In genomic region chr5:75275736-75276135, GRCh38 we compare ENCODE assay signal across 2 cellular contexts.
A peak's percentile ranks its signal among the peaks of the same experiment; 100 is the strongest.
TF ChIP-seq lines count a peak whose summit lies in the region.

No MANE protein-coding gene starts in this region.

TF ChIP-seq in GM23338, 12 proteins besides CTCF, POLR2A, EP300 and RAD21 (continued from another document):
- TF ChIP-seq EZH2 (IDR thresholded peaks at IDR 0.05; ENCODE audit: low read depth, unreplicated experiment) (no peak), ZNF114 (CRISPR knock-in tag; IDR thresholded peaks at IDR 0.05) (no peak), ZNF462 (CRISPR knock-in tag; IDR thresholded peaks at IDR 0.05) (no peak), JUNB (IDR thresholded peaks at IDR 0.05; ENCODE audit: unreplicated experiment) (no peak), NANOG (IDR thresholded peaks at IDR 0.05; ENCODE audit: borderline replicate concordance) (no peak), STAT1 (IDR thresholded peaks at IDR 0.05; ENCODE audit: unreplicated experiment) (no peak), EZH2phosphoT487 (IDR thresholded peaks at IDR 0.05; ENCODE audit: unreplicated experiment) (no peak), POLR2AphosphoS5 (IDR thresholded peaks at IDR 0.05; ENCODE audit: low read depth) (no peak), CREB1 (CRISPR knock-in tag; IDR thresholded peaks at IDR 0.05; ENCODE audit: low read depth) (no peak), ETS1 (IDR thresholded peaks at IDR 0.05) (no peak), REST (IDR thresholded peaks at IDR 0.05; ENCODE audit: unreplicated experiment) (no peak)

TF ChIP-seq in H1, 55 proteins besides CTCF, POLR2A, EP300 and RAD21 (continued from another document):
- TF ChIP-seq POU5F1 (IDR thresholded peaks at IDR 0.05; ENCODE audit: low read depth, low read length), result peak; percentile 49; the same call in 1 of the 2 replicates
